In genomic region chr4:14180166-14180565, GRCh38 we compare ENCODE assay signal across 1 cellular context.
TF ChIP-seq lines count a peak whose summit lies in the region.

No MANE protein-coding gene starts in this region.

TF ChIP-seq in H1, 55 proteins besides CTCF, POLR2A, EP300 and RAD21:
- TF ChIP-seq TCF12 (IDR thresholded peaks at IDR 0.05; ENCODE audit: low read depth, low read length), result no peak
- no peak for TF ChIP-seq TBP (IDR thresholded peaks at IDR 0.05; ENCODE audit: low read depth, low read length)
- TF ChIP-seq SIN3A (conservative IDR thresholded peaks at IDR 0.05 in 1 of 2, IDR thresholded peaks at IDR 0.05 in 1 of 2; ENCODE audit: low read depth in 1 of 2, low read length in 2 of 2), result no peak
- TF ChIP-seq TAF7 (optimal IDR thresholded peaks at IDR 0.05; ENCODE audit: borderline replicate concordance, low read depth, low read length), result no peak
- TF ChIP-seq YY1 (IDR thresholded peaks at IDR 0.05; ENCODE audit: low read depth, low read length), result no peak
- no peak for TF ChIP-seq BCL11A (IDR thresholded peaks at IDR 0.05; ENCODE audit: low read depth in 2 of 2, low read length in 2 of 2)
- no peak for TF ChIP-seq PHF8 (conservative IDR thresholded peaks at IDR 0.05; ENCODE audit: low read depth, low read length)
- TF ChIP-seq CBX8 (IDR thresholded peaks at IDR 0.05; ENCODE audit: borderline replicate concordance, low read depth, low read length), result no peak
- TF ChIP-seq GABPA (IDR thresholded peaks at IDR 0.05; ENCODE audit: borderline replicate concordance, insufficient read depth, low read length), result no peak
- TF ChIP-seq MAFK (IDR thresholded peaks at IDR 0.05; ENCODE audit: low read depth, low read length), result no peak
- no peak for TF ChIP-seq HDAC6 (IDR thresholded peaks at IDR 0.05; ENCODE audit: low read depth, low read length)
- no peak for TF ChIP-seq HDAC2 (IDR thresholded peaks at IDR 0.05; ENCODE audit: borderline replicate concordance in 1 of 2, low read depth in 2 of 2, low read length in 2 of 2)
- TF ChIP-seq CREB1 (IDR thresholded peaks at IDR 0.05), result no peak
- no peak for TF ChIP-seq POLR2AphosphoS5 (IDR thresholded peaks at IDR 0.05; ENCODE audit: low read depth, low read length)
- TF ChIP-seq ZNF274 (IDR thresholded peaks at IDR 0.05; ENCODE audit: borderline replicate concordance, extremely low read depth, low read length), result no peak
- TF ChIP-seq RNF2 (IDR thresholded peaks at IDR 0.05; ENCODE audit: borderline replicate concordance, low read depth, low read length, missing control alignments, poor library complexity, severe bottlenecking), result no peak
